In the genomic region with DNA sequence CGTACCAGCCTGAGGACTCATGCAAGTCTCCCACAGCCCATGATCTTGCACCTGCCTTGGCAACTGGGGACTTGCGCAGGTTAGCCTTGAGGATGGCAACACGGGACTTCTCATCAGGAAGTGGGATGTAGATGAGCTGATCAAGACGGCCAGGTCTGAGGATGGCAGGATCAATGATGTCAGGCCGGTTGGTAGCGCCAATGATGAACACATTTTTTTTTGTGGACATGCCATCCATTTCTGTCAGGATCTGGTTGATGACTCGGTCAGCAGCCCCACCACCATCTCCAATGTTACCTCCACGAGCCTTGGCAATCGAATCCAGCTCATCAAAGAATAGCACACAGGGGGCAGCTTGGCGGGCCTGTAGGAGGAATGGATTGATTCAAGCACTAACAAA, we compare ENCODE assay signal across 14 cellular contexts. TPM values are rescaled to one million over a fixed set of nuclear protein-coding genes. Genes with fewer than 3 reads are reported as not detected.
DNase-seq lines count a peak whose midpoint lies in the region; ATAC-seq and TF ChIP-seq lines count a peak whose summit lies in the region.
"Had no signal": no experiment of that assay in that cellular context is flagged by ENCODE, and none has a peak within 500 bp of the region (broad histone marks: within the 10 kb centered on the region; RNA-seq: fewer than 3 reads in every experiment).

No MANE protein-coding gene starts in this region.

- H3K27me3 Mint-ChIP-seq in activated T-cell treated with anti-CD3 and anti-CD28 coated beads, Interleukin-2, amount 50 U/mL, for 24 hours: no peaks in the 10 kb centered on the region
- H3K27me3 Mint-ChIP-seq in activated T-cell treated with anti-CD3 and anti-CD28 coated beads, Interleukin-2, amount 50 U/mL, for 4 hours (ENCODE audit: low read depth): no peaks in the 10 kb centered on the region
- no peaks in the 10 kb centered on the region for H3K27me3 Mint-ChIP-seq in activated T-helper 17 cell treated with anti-CD3 and anti-CD28 coated beads, Interleukin-2, amount 50 U/mL, for 72 hours
- no peaks in the 10 kb centered on the region for H3K27me3 Mint-ChIP-seq in nephron progenitor cell (ENCODE audit: low read depth, poor library complexity)
- H3K27me3 Mint-ChIP-seq: B cell; CD4-positive, alpha-beta memory T cell had no signal

- POLR2A ChIA-PET in A673 (lab: Charles Lee; ENCODE audit: low non-redundant PET): no interaction called here

- no peaks in the 10 kb centered on the region for H3K9me3 ChIP-seq in A673 (ENCODE audit: low read depth, low read length, poor library complexity, severe bottlenecking)

- H3K4me3 ChIP-seq in A673 (ENCODE audit: low read depth, low read length, poor library complexity, severe bottlenecking): no peak overlapping the region
- H3K4me3 ChIP-seq: GM23338 had no signal

- H3K4me3 Mint-ChIP-seq in activated T-cell treated with anti-CD3 and anti-CD28 coated beads, Interleukin-2, amount 50 U/mL, for 24 hours: no peak overlapping the region
- no peak overlapping the region for H3K4me3 Mint-ChIP-seq in activated T-cell treated with anti-CD3 and anti-CD28 coated beads, Interleukin-2, amount 50 U/mL, for 4 hours
- no peak overlapping the region for H3K4me3 Mint-ChIP-seq in activated T-helper 17 cell treated with anti-CD3 and anti-CD28 coated beads, Interleukin-2, amount 50 U/mL, for 72 hours
- no peak overlapping the region for H3K4me3 Mint-ChIP-seq in nephron progenitor cell
- H3K4me3 Mint-ChIP-seq: B cell; CD4-positive, alpha-beta memory T cell; GM23338 had no signal

- ATAC-seq in activated T-cell treated with anti-CD3 and anti-CD28 coated beads, Interleukin-2, amount 50 U/mL, for 4 hours: no peak
- ATAC-seq in activated T-helper 17 cell treated with anti-CD3 and anti-CD28 coated beads, Interleukin-2, amount 50 U/mL, for 72 hours (replicated peaks): no peak
- ATAC-seq: GM23338, HepG2 had no signal

- peaks cover 95% of the 10 kb centered on the region for H3K36me3 ChIP-seq in A673 (ENCODE audit: insufficient read depth, low read length, poor library complexity, severe bottlenecking)

- H3K27me3 ChIP-seq in A673 (replicated peaks; ENCODE audit: insufficient read depth, low read depth, low read length, poor library complexity): no peaks in the 10 kb centered on the region

- no peak overlapping the region for H3K27ac ChIP-seq in A673 (ENCODE audit: low read depth, low read length, poor library complexity, severe bottlenecking)
- H3K27ac ChIP-seq: C4-2B had no signal

- H3K9me3 Mint-ChIP-seq in activated T-cell treated with anti-CD3 and anti-CD28 coated beads, Interleukin-2, amount 50 U/mL, for 24 hours: no peaks in the 10 kb centered on the region
- H3K9me3 Mint-ChIP-seq in activated T-cell treated with anti-CD3 and anti-CD28 coated beads, Interleukin-2, amount 50 U/mL, for 4 hours: no peaks in the 10 kb centered on the region
- H3K9me3 Mint-ChIP-seq in activated T-helper 17 cell treated with anti-CD3 and anti-CD28 coated beads, Interleukin-2, amount 50 U/mL, for 72 hours: no peaks in the 10 kb centered on the region
- peaks cover 3% of the 10 kb centered on the region for H3K9me3 Mint-ChIP-seq in nephron progenitor cell
- H3K9me3 Mint-ChIP-seq: CD4-positive, alpha-beta memory T cell; GM23338 had no signal

- CTCF ChIA-PET in A673 (lab: Charles Lee): no interaction called here

- intact Hi-C loops in A673 (cut with micrococcal nuclease; ENCODE audit: unreplicated experiment): no loop called here

- no peaks in the 10 kb centered on the region for H3K4me1 ChIP-seq in A673 (ENCODE audit: insufficient read depth, low read length, poor library complexity, severe bottlenecking)

- H3K27ac Mint-ChIP-seq in activated T-cell treated with anti-CD3 and anti-CD28 coated beads, Interleukin-2, amount 50 U/mL, for 24 hours: peak overlapping the region; percentile 4
- H3K27ac Mint-ChIP-seq in activated T-helper 17 cell treated with anti-CD3 and anti-CD28 coated beads, Interleukin-2, amount 50 U/mL, for 72 hours: peak overlapping the region; percentile 38
- H3K27ac Mint-ChIP-seq in nephron progenitor cell: peak overlapping the region; percentile 16
- H3K27ac Mint-ChIP-seq: B cell, GM23338 had no signal

- H3K36me3 Mint-ChIP-seq in activated T-cell treated with anti-CD3 and anti-CD28 coated beads, Interleukin-2, amount 50 U/mL, for 24 hours (ENCODE audit: low read depth): peaks cover 97% of the 10 kb centered on the region
- peaks cover 75% of the 10 kb centered on the region for H3K36me3 Mint-ChIP-seq in activated T-cell treated with anti-CD3 and anti-CD28 coated beads, Interleukin-2, amount 50 U/mL, for 4 hours (ENCODE audit: insufficient read depth)
- H3K36me3 Mint-ChIP-seq in activated T-helper 17 cell treated with anti-CD3 and anti-CD28 coated beads, Interleukin-2, amount 50 U/mL, for 72 hours (ENCODE audit: low read depth): peaks cover 100% of the 10 kb centered on the region
- H3K36me3 Mint-ChIP-seq in nephron progenitor cell (ENCODE audit: low read depth): peaks cover 95% of the 10 kb centered on the region

- BruUV-seq in A673 (replicated peaks; lab: Mats Ljungman, UMichigan): TSS peak; percentile 3

- H3K4me1 Mint-ChIP-seq in activated T-cell treated with anti-CD3 and anti-CD28 coated beads, Interleukin-2, amount 50 U/mL, for 24 hours (ENCODE audit: low read depth): no peaks in the 10 kb centered on the region
- no peaks in the 10 kb centered on the region for H3K4me1 Mint-ChIP-seq in activated T-cell treated with anti-CD3 and anti-CD28 coated beads, Interleukin-2, amount 50 U/mL, for 4 hours (ENCODE audit: low read depth)
- peaks cover 4% of the 10 kb centered on the region for H3K4me1 Mint-ChIP-seq in activated T-helper 17 cell treated with anti-CD3 and anti-CD28 coated beads, Interleukin-2, amount 50 U/mL, for 72 hours
- no peaks in the 10 kb centered on the region for H3K4me1 Mint-ChIP-seq in nephron progenitor cell
- H3K4me1 Mint-ChIP-seq: B cell, GM23338 had no signal

- TF ChIP-seq CTCF in A673 (conservative IDR thresholded peaks at IDR 0.05; ENCODE audit: low read depth, low read length): no peak
- no peak for TF ChIP-seq CTCF in nephron progenitor cell (IDR thresholded peaks at IDR 0.05)

- no peak for DNase-seq in activated T-cell treated with anti-CD3 and anti-CD28 coated beads, Interleukin-2, amount 50 U/mL, for 24 hours
- no peak for DNase-seq in activated T-cell treated with anti-CD3 and anti-CD28 coated beads, Interleukin-2, amount 50 U/mL, for 4 hours
- DNase-seq in A673 (ENCODE audit: low spot score) (no peak), nephron progenitor cell (no peak), NCI-H226 (no peak), NCI-H526 (lab: John Stamatoyannopoulos, UW) (no peak)
- DNase-seq: CD4-positive, alpha-beta memory T cell; DMS79; H7 had no signal

RNA-seq across cellular contexts. Expression of gene VCP, which starts 13.0 kb away (rescaled TPM):
- 100 to 1,000 TPM; 455 to 543 (median 484) TPM for total RNA-seq in activated T-cell treated with anti-CD3 and anti-CD28 coated beads, Interleukin-2, amount 50 U/mL, for 4 hours
- 625 and 643 TPM in 2 replicates for total RNA-seq in A673 (2021)
- 100 to 1,000 TPM; 235 to 322 TPM for total RNA-seq in activated T-helper 17 cell treated with anti-CD3 and anti-CD28 coated beads, Interleukin-2, amount 50 U/mL, for 72 hours

RNA-seq across cellular contexts. Expression of gene FANCG, which starts 20.3 kb away (rescaled TPM):
- total RNA-seq in activated T-cell treated with anti-CD3 and anti-CD28 coated beads, Interleukin-2, amount 50 U/mL, for 4 hours: 10 to 100 TPM; 40.0 to 62.6 (median 54.4) TPM
- 104 and 110 TPM in 2 replicates for total RNA-seq in A673 (2021)
- total RNA-seq in activated T-helper 17 cell treated with anti-CD3 and anti-CD28 coated beads, Interleukin-2, amount 50 U/mL, for 72 hours: 100 to 1,000 TPM in 1 of 2 donors, 10 to 100 TPM in 1; 94.2 to 124 TPM

RNA-seq across cellular contexts. Expression of gene PIGO, which starts 37.0 kb away (rescaled TPM):
- total RNA-seq in activated T-cell treated with anti-CD3 and anti-CD28 coated beads, Interleukin-2, amount 50 U/mL, for 4 hours: 10 to 100 TPM; 29.0 to 29.7 (median 29.1) TPM
- total RNA-seq in A673 (2021): 32.9 and 34.3 TPM in 2 replicates
- total RNA-seq in activated T-helper 17 cell treated with anti-CD3 and anti-CD28 coated beads, Interleukin-2, amount 50 U/mL, for 72 hours: 10 to 100 TPM; 15.0 to 16.6 TPM

RNA-seq across cellular contexts. Expression of gene STOML2, which starts 43.5 kb away (rescaled TPM):
- 100 to 1,000 TPM; 270 to 325 (median 289) TPM for total RNA-seq in activated T-cell treated with anti-CD3 and anti-CD28 coated beads, Interleukin-2, amount 50 U/mL, for 4 hours
- total RNA-seq in A673 (2021): 200 and 209 TPM in 2 replicates
- total RNA-seq in activated T-helper 17 cell treated with anti-CD3 and anti-CD28 coated beads, Interleukin-2, amount 50 U/mL, for 72 hours: 100 to 1,000 TPM; 117 to 226 TPM

RNA-seq across cellular contexts. Expression of gene ATOSB, which starts 56.2 kb away (rescaled TPM):
- total RNA-seq in activated T-cell treated with anti-CD3 and anti-CD28 coated beads, Interleukin-2, amount 50 U/mL, for 4 hours: 1 to 10 TPM; 1.8 to 2.8 (median 1.8) TPM
- total RNA-seq in A673 (2021): 7.4 and 8.3 TPM in 2 replicates
- total RNA-seq in activated T-helper 17 cell treated with anti-CD3 and anti-CD28 coated beads, Interleukin-2, amount 50 U/mL, for 72 hours: 10 to 100 TPM; 10.6 to 18.8 TPM
